ENCODE assay signal across 1 cellular context in the genomic region with DNA sequence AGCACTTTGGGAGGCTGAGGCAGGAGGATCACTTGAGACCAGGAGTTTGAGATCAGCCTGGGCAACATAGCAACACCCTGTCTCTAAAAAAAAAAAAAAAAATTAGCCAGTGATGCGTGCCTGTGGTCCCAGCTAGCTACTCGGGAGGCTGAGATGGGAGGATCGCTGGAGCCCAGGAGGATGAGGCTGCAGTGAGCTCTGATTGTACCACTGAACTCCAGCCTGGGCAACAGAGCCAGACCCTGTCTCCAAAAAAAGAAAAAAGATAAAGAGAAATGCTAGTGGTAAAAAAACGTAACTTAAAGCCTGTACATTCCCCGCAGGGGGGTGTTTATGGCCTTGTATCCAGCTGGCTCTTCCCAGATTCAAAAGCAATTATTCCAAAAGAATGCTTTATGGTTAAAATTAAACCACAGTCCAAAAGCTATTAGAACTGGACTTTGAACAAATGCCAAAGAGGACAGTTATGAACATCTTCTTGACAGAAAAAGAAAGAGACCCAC.
TF ChIP-seq lines count a peak whose summit lies in the region.

No MANE protein-coding gene starts in this region.

TF ChIP-seq in neural cell, 6 proteins besides CTCF, POLR2A, EP300 and RAD21 (continued from another document):
- TF ChIP-seq, protein P1, sequence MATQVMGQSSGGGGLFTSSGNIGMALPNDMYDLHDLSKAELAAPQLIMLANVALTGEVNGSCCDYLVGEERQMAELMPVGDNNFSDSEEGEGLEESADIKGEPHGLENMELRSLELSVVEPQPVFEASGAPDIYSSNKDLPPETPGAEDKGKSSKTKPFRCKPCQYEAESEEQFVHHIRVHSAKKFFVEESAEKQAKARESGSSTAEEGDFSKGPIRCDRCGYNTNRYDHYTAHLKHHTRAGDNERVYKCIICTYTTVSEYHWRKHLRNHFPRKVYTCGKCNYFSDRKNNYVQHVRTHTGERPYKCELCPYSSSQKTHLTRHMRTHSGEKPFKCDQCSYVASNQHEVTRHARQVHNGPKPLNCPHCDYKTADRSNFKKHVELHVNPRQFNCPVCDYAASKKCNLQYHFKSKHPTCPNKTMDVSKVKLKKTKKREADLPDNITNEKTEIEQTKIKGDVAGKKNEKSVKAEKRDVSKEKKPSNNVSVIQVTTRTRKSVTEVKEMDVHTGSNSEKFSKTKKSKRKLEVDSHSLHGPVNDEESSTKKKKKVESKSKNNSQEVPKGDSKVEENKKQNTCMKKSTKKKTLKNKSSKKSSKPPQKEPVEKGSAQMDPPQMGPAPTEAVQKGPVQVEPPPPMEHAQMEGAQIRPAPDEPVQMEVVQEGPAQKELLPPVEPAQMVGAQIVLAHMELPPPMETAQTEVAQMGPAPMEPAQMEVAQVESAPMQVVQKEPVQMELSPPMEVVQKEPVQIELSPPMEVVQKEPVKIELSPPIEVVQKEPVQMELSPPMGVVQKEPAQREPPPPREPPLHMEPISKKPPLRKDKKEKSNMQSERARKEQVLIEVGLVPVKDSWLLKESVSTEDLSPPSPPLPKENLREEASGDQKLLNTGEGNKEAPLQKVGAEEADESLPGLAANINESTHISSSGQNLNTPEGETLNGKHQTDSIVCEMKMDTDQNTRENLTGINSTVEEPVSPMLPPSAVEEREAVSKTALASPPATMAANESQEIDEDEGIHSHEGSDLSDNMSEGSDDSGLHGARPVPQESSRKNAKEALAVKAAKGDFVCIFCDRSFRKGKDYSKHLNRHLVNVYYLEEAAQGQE (IDR thresholded peaks at IDR 0.05; ENCODE audit: borderline replicate concordance), result no peak
- TF ChIP-seq TAF1 (IDR thresholded peaks at IDR 0.05; ENCODE audit: low read depth) (no peak), MXI1 (conservative IDR thresholded peaks at IDR 0.05; ENCODE audit: poor library complexity, severe bottlenecking) (no peak)
